Comparison of ENCODE assay signal across 21 cellular contexts in genomic region chr3:9430733-9431132, GRCh38. TPM values are rescaled to one million over a fixed set of nuclear protein-coding genes. Genes with fewer than 3 reads are reported as not detected.
A peak's percentile ranks its signal among the peaks of the same experiment; 100 is the strongest.
DNase-seq lines count a peak whose midpoint lies in the region; ATAC-seq, FAIRE-seq and TF ChIP-seq lines count a peak whose summit lies in the region.
"Had no signal": no experiment of that assay in that cellular context is flagged by ENCODE, and none has a peak within 500 bp of the region (broad histone marks: within the 10 kb centered on the region; RNA-seq: fewer than 3 reads in every experiment).

No MANE protein-coding gene starts in this region.

- no peak overlapping the region for H2AFZ ChIP-seq in HepG2 (ENCODE audit: low read length)
- H2AFZ ChIP-seq in astrocyte (ENCODE audit: low read depth, low read length): no peak overlapping the region

- CTCF ChIA-PET in HepG2 (lab: Yijun Ruan, JAX; ENCODE audit: low intra/inter-chr PET ratio, low total read pairs): no interaction called here

- H4K20me1 ChIP-seq in HepG2 (ENCODE audit: insufficient read depth, low read length) (no peaks in the 10 kb centered on the region; the same call in none of the 2 replicates), astrocyte (ENCODE audit: insufficient read depth, low read length) (peaks cover 77% of the 10 kb centered on the region)

- H3K9me3 Mint-ChIP-seq in astrocyte (ENCODE audit: unreplicated experiment): no peaks in the 10 kb centered on the region
- H3K9me3 Mint-ChIP-seq: H9 had no signal

- H3K4me1 Mint-ChIP-seq in astrocyte (ENCODE audit: low read depth, unreplicated experiment): peaks cover 14% of the 10 kb centered on the region
- H3K4me1 Mint-ChIP-seq: H9 had no signal

- DNase-seq in HepG2 (ENCODE audit: low spot score): no peak
- no peak for DNase-seq in right lobe of liver
- DNase-seq in astrocyte (ENCODE audit: low read depth): no peak
- peak; percentile 24 for DNase-seq in kidney glomerular epithelial cell (lab: John Stamatoyannopoulos, UW)
- DNase-seq in activated CD8-positive, alpha-beta memory T cell treated with anti-CD3 and anti-CD28 coated beads, Interleukin-2, amount 50 U/mL, for 4 hours: no peak
- DNase-seq in HAP-1 (ENCODE audit: low spot score in 2 of 2): no peak
- DNase-seq in H7: no peak
- DNase-seq in mesenteric fat pad (ENCODE audit: low spot score): no peak
- DNase-seq: 8988T, DMS79, H9, KBM-7, NCI-H1092, NCI-H1436, NCI-H187 treated with DMSO at 0.1 percent for 48 hours, NCI-H2227 treated with DMSO at 0.1 percent for 48 hours, NCI-H510A, NCI-H748 treated with DMSO at 0.1 percent for 48 hours, Peyer's patch, SJCRH30 had no signal

- no peak overlapping the region for H3K27ac Mint-ChIP-seq in astrocyte (ENCODE audit: unreplicated experiment)
- H3K27ac Mint-ChIP-seq: H9 had no signal

- H3K4me3 Mint-ChIP-seq in astrocyte (ENCODE audit: unreplicated experiment): peak overlapping the region; percentile 58
- H3K4me3 Mint-ChIP-seq: H9 had no signal

- WGBS in HepG2 (ENCODE audit: low lambda C conversion rate): 100% methylated on average over 3 of the region's 3 CpGs
- WGBS in right lobe of liver (ENCODE audit: insufficient coverage, low coverage, low lambda C conversion rate, missing lambda C conversion rate): 93% methylated on average over 3 of the region's 3 CpGs

- TF ChIP-seq EP300 in HepG2 (IDR thresholded peaks at IDR 0.05; ENCODE audit: low read depth in 2 of 2, low read length in 2 of 2) (no peak), HepG2 (CRISPR knock-in tag; IDR thresholded peaks at IDR 0.05; ENCODE audit: borderline replicate concordance) (no peak)

- no peaks in the 10 kb centered on the region for H3K9me3 ChIP-seq in HepG2 (ENCODE audit: low read length)
- H3K9me3 ChIP-seq in right lobe of liver: no peaks in the 10 kb centered on the region
- H3K9me3 ChIP-seq in astrocyte (ENCODE audit: insufficient read depth, low read depth, low read length): no peaks in the 10 kb centered on the region
- no peaks in the 10 kb centered on the region for H3K9me3 ChIP-seq in HAP-1
- H3K9me3 ChIP-seq: Peyer's patch, SJCRH30 had no signal

- H3K27ac ChIP-seq in HepG2 (ENCODE audit: extremely low read length, insufficient read depth, low read length) (no peak overlapping the region), right lobe of liver (no peak overlapping the region), astrocyte (ENCODE audit: low read depth, low read length) (no peak overlapping the region)
- H3K27ac ChIP-seq: C4-2B, Peyer's patch, SJCRH30 had no signal

- peaks cover 75% of the 10 kb centered on the region for H3K79me2 ChIP-seq in HepG2 (ENCODE audit: insufficient read depth, low read length)
- peaks cover 94% of the 10 kb centered on the region for H3K79me2 ChIP-seq in astrocyte (ENCODE audit: insufficient read depth, low read length)

- POLR2A ChIA-PET in HepG2 (lab: Yijun Ruan, JAX): interaction anchor here (2.4 kb wide), 1 partner anchor 35 kb away, joined by 9 read pairs; no protein-coding TSS in a partner anchor

- FAIRE-seq in HepG2 (lab: Jason Lieb, UNC): no peak
- FAIRE-seq in astrocyte (lab: Jason Lieb, UNC): no peak

- no peaks in the 10 kb centered on the region for H3K27me3 Mint-ChIP-seq in astrocyte (ENCODE audit: low read depth, unreplicated experiment)

- TF ChIP-seq CTCF in HepG2 (CRISPR knock-in tag; IDR thresholded peaks at IDR 0.05) (no peak), right lobe of liver (IDR thresholded peaks at IDR 0.05) (no peak), astrocyte (IDR thresholded peaks at IDR 0.05; ENCODE audit: insufficient read depth, low read depth, low read length) (no peak)

- H3K9ac ChIP-seq in HepG2 (ENCODE audit: insufficient read depth, low read depth, low read length): no peak overlapping the region
- no peak overlapping the region for H3K9ac ChIP-seq in astrocyte (ENCODE audit: low read length)

- in situ Hi-C loops in HepG2 (cut with HindIII; ENCODE audit: extremely low pct_ligation_motif_present, low pct_unique_long_range_greater_than_20kb) (no loop called here), HAP-1 (cut with MboI; ENCODE audit: low sequenced_read_pairs) (loop anchor here (10.0 kb wide), 1 partner anchor 46 kb away; no protein-coding TSS in a partner anchor)

- no peaks in the 10 kb centered on the region for H3K27me3 ChIP-seq in HepG2 (ENCODE audit: control insufficient read depth in 1 of 2, insufficient read depth in 2 of 2, low read length in 2 of 2)
- H3K27me3 ChIP-seq in right lobe of liver: no peaks in the 10 kb centered on the region
- no peaks in the 10 kb centered on the region for H3K27me3 ChIP-seq in astrocyte (ENCODE audit: insufficient read depth, low read length)
- H3K27me3 ChIP-seq in HAP-1 (ENCODE audit: low read depth): no peaks in the 10 kb centered on the region
- no peaks in the 10 kb centered on the region for H3K27me3 ChIP-seq in H7 (ENCODE audit: control insufficient read depth, insufficient read depth, low read length)
- H3K27me3 ChIP-seq: Peyer's patch, SJCRH30 had no signal

- no peak overlapping the region for H3K4me3 ChIP-seq in HepG2 (replicated peaks in 1 of 3; ENCODE audit: insufficient read depth in 1 of 3, low read depth in 2 of 3, low read length in 3 of 3)
- no peak overlapping the region for H3K4me3 ChIP-seq in right lobe of liver
- no peak overlapping the region for H3K4me3 ChIP-seq in astrocyte (ENCODE audit: insufficient read depth, low read depth, low read length)
- no peak overlapping the region for H3K4me3 ChIP-seq in HAP-1
- no peak overlapping the region for H3K4me3 ChIP-seq in H7 (ENCODE audit: insufficient read depth, low read depth, low read length)
- H3K4me3 ChIP-seq: Peyer's patch, SJCRH30 had no signal

- BruUV-seq in HepG2 (replicated peaks; lab: Mats Ljungman, UMichigan): TSS peak; percentile 20

- intact Hi-C loops in HepG2 (cut with micrococcal nuclease; ENCODE audit: unreplicated experiment): no loop called here
- intact Hi-C loops in right lobe of liver (cut with DNase I): no loop called here

- no peak for TF ChIP-seq POLR2A in HepG2 (IDR thresholded peaks at IDR 0.05; ENCODE audit: insufficient read depth in 1 of 2, low read depth in 2 of 2, low read length in 2 of 2)
- TF ChIP-seq POLR2A in right lobe of liver (IDR thresholded peaks at IDR 0.05): no peak

- peaks cover 30% of the 10 kb centered on the region for H3K36me3 Mint-ChIP-seq in astrocyte (ENCODE audit: low read depth, unreplicated experiment)

- H3K4me2 ChIP-seq in HepG2 (ENCODE audit: low read depth, low read length) (no peak overlapping the region), astrocyte (ENCODE audit: low read length) (no peak overlapping the region)

- H3K36me3 ChIP-seq in HepG2 (replicated peaks in 1 of 2; ENCODE audit: control insufficient read depth in 1 of 2, insufficient read depth in 2 of 2, low read length in 2 of 2) (peaks cover 29 to 94% of the 10 kb centered on the region in 2 experiments), right lobe of liver (peaks cover 7 to 84% (median 55%) of the 10 kb centered on the region in 4 donors), astrocyte (ENCODE audit: insufficient read depth, low read length) (peaks cover 82% of the 10 kb centered on the region), HAP-1 (replicated peaks) (peaks cover 95% of the 10 kb centered on the region), H7 (replicated peaks; ENCODE audit: control insufficient read depth, insufficient read depth, low read length) (peaks cover 62% of the 10 kb centered on the region)

- H3K4me1 ChIP-seq in HepG2 (ENCODE audit: insufficient read depth, low read length) (peaks cover 33% of the 10 kb centered on the region), right lobe of liver (peaks cover 0 to 25% (median 3%) of the 10 kb centered on the region in 4 donors), astrocyte (ENCODE audit: insufficient read depth, low read length) (no peaks in the 10 kb centered on the region), HAP-1 (no peaks in the 10 kb centered on the region)
- H3K4me1 ChIP-seq: Peyer's patch, SJCRH30 had no signal

- no peak for ATAC-seq in HepG2
- no peak for ATAC-seq in right lobe of liver

- no peak for TF ChIP-seq RAD21 in HepG2 (CRISPR knock-in tag; IDR thresholded peaks at IDR 0.05)

TF ChIP-seq in HepG2, 621 proteins besides CTCF, POLR2A, EP300 and RAD21:
- no peak for TF ChIP-seq NCOA5 (CRISPR knock-in tag; IDR thresholded peaks at IDR 0.05)

RNA-seq across cellular contexts. Expression of gene SETD5, which starts 33.3 kb away (rescaled TPM):
- total RNA-seq in HepG2 (2016; rRNA removed; fragmentation: Illumina TruSeq; extraction: Trizol): 40.6 and 46.8 TPM in 2 replicates
- total RNA-seq in HepG2 (2016; cell fraction: cytosol; rRNA removed; fragmentation: Illumina TruSeq; extraction: Trizol; ENCODE audit: low read depth): 26.3 and 27.9 TPM in 2 replicates
- total RNA-seq in HepG2 (2016; cell fraction: insoluble cytoplasmic fraction; rRNA removed; fragmentation: Illumina TruSeq; extraction: Trizol): 35.8 and 43.9 TPM in 2 replicates
- total RNA-seq in HepG2 (2016; cell fraction: membrane; rRNA removed; fragmentation: Illumina TruSeq; extraction: Trizol): 26.2 and 27.3 TPM in 2 replicates
- total RNA-seq in HepG2 (2016; cell fraction: nucleus; rRNA removed; fragmentation: Illumina TruSeq; extraction: Trizol): 98.3 and 114 TPM in 2 replicates
- polyA plus RNA-seq in HepG2 (2011; rRNA removed): 79.8 and 95.8 TPM in 2 replicates
- 26.9 and 32.4 TPM in 2 replicates for polyA plus RNA-seq in HepG2 (2011; cell fraction: cytosol; rRNA removed)
- polyA plus RNA-seq in HepG2 (2011; cell fraction: nucleus; rRNA removed): 146 and 182 TPM in 2 replicates
- polyA plus RNA-seq in HepG2 (2012): 71.2 and 71.4 TPM in 2 replicates
- polyA plus RNA-seq in HepG2 (2016; cell fraction: cytosol; fragmentation: Illumina TruSeq; extraction: Trizol; ENCODE audit: low read depth): 1.9 and 2.5 TPM in 2 replicates
- 30.4 and 34.5 TPM in 2 replicates for polyA plus RNA-seq in HepG2 (2016; cell fraction: insoluble cytoplasmic fraction; fragmentation: Illumina TruSeq; extraction: Trizol; ENCODE audit: low read depth)
- 7.4 and 7.5 TPM in 2 replicates for polyA plus RNA-seq in HepG2 (2016; cell fraction: membrane; fragmentation: Illumina TruSeq; extraction: Trizol; ENCODE audit: low read depth)
- polyA plus RNA-seq in HepG2 (2016; cell fraction: nucleus; fragmentation: Illumina TruSeq; extraction: Trizol; ENCODE audit: insufficient read depth, low read depth): 137 and 159 TPM in 2 replicates
- 83.8 and 106 TPM in 2 replicates for polyA minus RNA-seq in HepG2 (2011; rRNA and poly(A)+ RNA removed; ENCODE audit: low replicate concordance)
- 48.4 and 58.5 TPM in 2 replicates for polyA minus RNA-seq in HepG2 (2011; cell fraction: cytosol; rRNA and poly(A)+ RNA removed)
- 243 and 288 TPM in 2 replicates for polyA minus RNA-seq in HepG2 (2011; cell fraction: nucleus; rRNA and poly(A)+ RNA removed)
- total RNA-seq in right lobe of liver: 10 to 100 TPM; 38.7 to 71.4 (median 52.3) TPM
- total RNA-seq in astrocyte: 167 and 170 TPM in 2 replicates
- total RNA-seq in H7 (2014; rRNA removed; shearing (Covaris generic)): 99.8 and 139 TPM in 2 replicates
- total RNA-seq in mesenteric fat pad: 127 TPM
